Comparison of ENCODE assay signal across 17 cellular contexts in the genomic region with DNA sequence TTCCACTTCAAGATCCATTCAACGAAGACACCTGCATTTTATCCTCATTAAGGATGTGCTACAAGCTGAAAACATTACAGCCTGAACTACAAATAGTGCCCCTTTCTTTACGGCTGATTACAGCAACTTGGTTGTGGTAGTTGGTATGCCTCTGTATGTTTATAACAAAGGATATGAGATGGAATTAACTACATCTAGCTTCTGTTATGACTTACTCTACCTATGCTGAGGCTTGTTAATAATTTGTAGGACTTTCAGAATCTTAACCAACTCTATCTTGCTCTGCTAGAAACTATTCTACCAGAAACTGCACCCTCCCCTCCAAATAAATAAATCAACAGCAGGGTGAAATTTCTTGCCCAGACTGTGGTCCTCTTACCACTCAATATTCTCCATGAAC.
A peak's percentile ranks its signal among the peaks of the same experiment; 100 is the strongest.
DNase-seq lines count a peak whose midpoint lies in the region; ATAC-seq, FAIRE-seq and TF ChIP-seq lines count a peak whose summit lies in the region.
"Had no signal": no experiment of that assay in that cellular context is flagged by ENCODE, and none has a peak within 500 bp of the region (broad histone marks: within the 10 kb centered on the region; RNA-seq: fewer than 3 reads in every experiment).

No MANE protein-coding gene starts in this region.

- no peaks in the 10 kb centered on the region for H3K9me3 ChIP-seq in mesenchymal stem cell (ENCODE audit: control insufficient read depth, low read length)
- peaks cover 0 to 8% (median 0%) of the 10 kb centered on the region in 3 experiments for H3K9me3 ChIP-seq in naive thymus-derived CD4-positive, alpha-beta T cell (ENCODE audit: control insufficient read depth in 2 of 3, low read length in 3 of 3)
- H3K9me3 ChIP-seq in breast epithelium = peaks cover 0 to 6% of the 10 kb centered on the region in 2 donors
- H3K9me3 ChIP-seq: esophagus squamous epithelium, SJCRH30 had no signal

- no peak overlapping the region for H3K4ac ChIP-seq in mesenchymal stem cell (ENCODE audit: low read depth in 1 of 2, low read length in 2 of 2)

- H2BK120ac ChIP-seq in mesenchymal stem cell (ENCODE audit: low read depth, low read length) = no peak overlapping the region

- no peak for FAIRE-seq in GM19239 (lab: Jason Lieb, UNC)
- FAIRE-seq: bronchial epithelial cell had no signal

- H3K4me1 Mint-ChIP-seq in naive thymus-derived CD4-positive, alpha-beta T cell = no peaks in the 10 kb centered on the region

- no peak overlapping the region for H3K4me3 ChIP-seq in mesenchymal stem cell (ENCODE audit: insufficient read depth in 1 of 2, low read depth in 1 of 2, low read length in 2 of 2)
- no peak overlapping the region for H3K4me3 ChIP-seq in naive thymus-derived CD4-positive, alpha-beta T cell (ENCODE audit: low read length)
- H3K4me3 ChIP-seq in breast epithelium = no peak overlapping the region
- H3K4me3 ChIP-seq: esophagus squamous epithelium, heart right ventricle, SJCRH30 had no signal

- CTCF ChIA-PET in naive thymus-derived CD4-positive, alpha-beta T cell (lab: Charles Lee) = interaction anchor here (0.6 kb wide), 2 partner anchors 702 to 719 kb away, joined by 3 read pairs; no protein-coding TSS in a partner anchor

- no peak overlapping the region for H2BK15ac ChIP-seq in mesenchymal stem cell (ENCODE audit: low read depth, poor library complexity, severe bottlenecking)

- H3K27me3 ChIP-seq in mesenchymal stem cell (ENCODE audit: control insufficient read depth in 1 of 2, insufficient read depth in 1 of 2, low read length in 2 of 2) (peaks cover 0 to 4% of the 10 kb centered on the region in 2 experiments), breast epithelium (no peaks in the 10 kb centered on the region)
- no peaks in the 10 kb centered on the region for H3K27me3 ChIP-seq in naive thymus-derived CD4-positive, alpha-beta T cell (ENCODE audit: control insufficient read depth in 2 of 2, insufficient read depth in 2 of 2, low read length in 2 of 2)
- H3K27me3 ChIP-seq: esophagus squamous epithelium, SJCRH30 had no signal

- peak overlapping the region; percentile 31 for H2BK5ac ChIP-seq in mesenchymal stem cell (ENCODE audit: low read depth, low read length, poor library complexity, severe bottlenecking)

- H2BK12ac ChIP-seq in mesenchymal stem cell (ENCODE audit: low read length in 2 of 2) = no peak overlapping the region

- H3K18ac ChIP-seq in mesenchymal stem cell (ENCODE audit: low read depth in 1 of 2, low read length in 2 of 2) = no peak overlapping the region

- WGBS in mesenchymal stem cell = 25% methylated on average over 1 of the region's 2 CpGs

- TF ChIP-seq CTCF in breast epithelium (IDR thresholded peaks at IDR 0.05) = no peak

- no peak overlapping the region for H3K9ac ChIP-seq in mesenchymal stem cell (ENCODE audit: low read length)

- H3K4me1 ChIP-seq in mesenchymal stem cell (ENCODE audit: control insufficient read depth, insufficient read depth, low read depth, low read length) = no peaks in the 10 kb centered on the region
- H3K4me1 ChIP-seq in naive thymus-derived CD4-positive, alpha-beta T cell (ENCODE audit: control insufficient read depth in 2 of 2, insufficient read depth in 2 of 2, low read length in 2 of 2) = no peaks in the 10 kb centered on the region
- H3K4me1 ChIP-seq in breast epithelium = no peaks in the 10 kb centered on the region
- H3K4me1 ChIP-seq: esophagus squamous epithelium, heart right ventricle, SJCRH30 had no signal

- POLR2A ChIA-PET in naive thymus-derived CD4-positive, alpha-beta T cell (lab: Charles Lee) = no interaction called here

- no peaks in the 10 kb centered on the region for H3K79me1 ChIP-seq in mesenchymal stem cell (replicated peaks; ENCODE audit: low read length, poor library complexity, severe bottlenecking)

- no peak overlapping the region for H2AFZ ChIP-seq in mesenchymal stem cell (ENCODE audit: low read depth, low read length)

- no peak overlapping the region for H3K23ac ChIP-seq in mesenchymal stem cell (ENCODE audit: low read length in 2 of 2)

- ATAC-seq in GM18909 (IDR thresholded peaks at IDR 0.05; ENCODE audit: poor library complexity, unreplicated experiment) = peak; percentile 92
- ATAC-seq in GM21737 (IDR thresholded peaks at IDR 0.05; ENCODE audit: unreplicated experiment) = peak; percentile 61
- peak; percentile 82 for ATAC-seq in HG03135 (IDR thresholded peaks at IDR 0.05; ENCODE audit: unreplicated experiment)
- no peak for ATAC-seq in naive thymus-derived CD4-positive, alpha-beta T cell
- ATAC-seq: activated naive CD4-positive, alpha-beta T cell treated with anti-CD3 and anti-CD28 coated beads, Interleukin-2, amount 50 U/mL, for 72 hours; heart right ventricle had no signal

- H3K36me3 ChIP-seq in mesenchymal stem cell (ENCODE audit: control insufficient read depth in 1 of 2, insufficient read depth in 2 of 2, low read depth in 1 of 2, low read length in 2 of 2) = no peaks in the 10 kb centered on the region
- no peaks in the 10 kb centered on the region for H3K36me3 ChIP-seq in naive thymus-derived CD4-positive, alpha-beta T cell (ENCODE audit: control insufficient read depth in 2 of 3, insufficient read depth in 3 of 3, low read length in 3 of 3)
- no peaks in the 10 kb centered on the region for H3K36me3 ChIP-seq in breast epithelium
- H3K36me3 ChIP-seq: esophagus squamous epithelium, heart right ventricle, SJCRH30 had no signal

- no peak overlapping the region for H4K8ac ChIP-seq in mesenchymal stem cell (ENCODE audit: low read length)

- H3K9me3 Mint-ChIP-seq in naive thymus-derived CD4-positive, alpha-beta T cell = peaks cover 0 to 8% (median 0%) of the 10 kb centered on the region in 11 donors
- H3K9me3 Mint-ChIP-seq: H9 had no signal

- peaks cover 0 to 18% (median 7%) of the 10 kb centered on the region in 5 donors for H3K27me3 Mint-ChIP-seq in naive thymus-derived CD4-positive, alpha-beta T cell

- DNase-seq in mesenchymal stem cell (no peak), GM19239 (ENCODE audit: insufficient read length, low spot score) (no peak), breast epithelium (ENCODE audit: low spot score in 2 of 2) (no peak)
- DNase-seq in naive thymus-derived CD4-positive, alpha-beta T cell = no peak
- DNase-seq: activated CD4-positive, alpha-beta T cell treated with anti-CD3 and anti-CD28 coated beads for 48 hours; esophagus squamous epithelium; heart right ventricle; KBM-7; NCI-H1105; NCI-H2227 treated with DMSO at 0.1 percent for 48 hours; SJCRH30 had no signal

- H3K4me3 Mint-ChIP-seq in naive thymus-derived CD4-positive, alpha-beta T cell = no peak overlapping the region
- H3K4me3 Mint-ChIP-seq: H9 had no signal

- no peak for TF ChIP-seq POLR2A in breast epithelium (IDR thresholded peaks at IDR 0.05)

- H3K36me3 Mint-ChIP-seq in naive thymus-derived CD4-positive, alpha-beta T cell = no peaks in the 10 kb centered on the region
- H3K36me3 Mint-ChIP-seq: activated naive CD4-positive, alpha-beta T cell treated with anti-CD3 and anti-CD28 coated beads, Interleukin-2, amount 50 U/mL, for 72 hours had no signal

- no peak overlapping the region for H4K91ac ChIP-seq in mesenchymal stem cell (ENCODE audit: low read length)

- H3K27ac ChIP-seq in mesenchymal stem cell (ENCODE audit: low read length, poor library complexity, severe bottlenecking) = no peak overlapping the region
- H3K27ac ChIP-seq in naive thymus-derived CD4-positive, alpha-beta T cell (ENCODE audit: low read depth, low read length) = no peak overlapping the region
- H3K27ac ChIP-seq in breast epithelium = no peak overlapping the region
- H3K27ac ChIP-seq: esophagus squamous epithelium, heart right ventricle, SJCRH30 had no signal

- intact Hi-C loops in naive thymus-derived CD4-positive, alpha-beta T cell (cut with micrococcal nuclease) = loop anchor here (5.0 to 10.0 kb wide), 5 partner anchors 98 to 1583 kb away; no protein-coding TSS in a partner anchor
- intact Hi-C loops in breast epithelium (cut with DNase I; ENCODE audit: low total_unique reads) = no loop called here

- H3K4me2 ChIP-seq in mesenchymal stem cell (ENCODE audit: low read length, poor library complexity, severe bottlenecking) = no peak overlapping the region

- no peak overlapping the region for H2AK5ac ChIP-seq in mesenchymal stem cell (ENCODE audit: low read length, severe bottlenecking)

- no peak overlapping the region for H3K27ac Mint-ChIP-seq in naive thymus-derived CD4-positive, alpha-beta T cell
- H3K27ac Mint-ChIP-seq: activated naive CD4-positive, alpha-beta T cell treated with anti-CD3 and anti-CD28 coated beads, Interleukin-2, amount 50 U/mL, for 72 hours had no signal

- no peak overlapping the region for H3K14ac ChIP-seq in mesenchymal stem cell (ENCODE audit: low read length in 2 of 2)
